8 cellular contexts compared by ENCODE assay signal in the genomic region with DNA sequence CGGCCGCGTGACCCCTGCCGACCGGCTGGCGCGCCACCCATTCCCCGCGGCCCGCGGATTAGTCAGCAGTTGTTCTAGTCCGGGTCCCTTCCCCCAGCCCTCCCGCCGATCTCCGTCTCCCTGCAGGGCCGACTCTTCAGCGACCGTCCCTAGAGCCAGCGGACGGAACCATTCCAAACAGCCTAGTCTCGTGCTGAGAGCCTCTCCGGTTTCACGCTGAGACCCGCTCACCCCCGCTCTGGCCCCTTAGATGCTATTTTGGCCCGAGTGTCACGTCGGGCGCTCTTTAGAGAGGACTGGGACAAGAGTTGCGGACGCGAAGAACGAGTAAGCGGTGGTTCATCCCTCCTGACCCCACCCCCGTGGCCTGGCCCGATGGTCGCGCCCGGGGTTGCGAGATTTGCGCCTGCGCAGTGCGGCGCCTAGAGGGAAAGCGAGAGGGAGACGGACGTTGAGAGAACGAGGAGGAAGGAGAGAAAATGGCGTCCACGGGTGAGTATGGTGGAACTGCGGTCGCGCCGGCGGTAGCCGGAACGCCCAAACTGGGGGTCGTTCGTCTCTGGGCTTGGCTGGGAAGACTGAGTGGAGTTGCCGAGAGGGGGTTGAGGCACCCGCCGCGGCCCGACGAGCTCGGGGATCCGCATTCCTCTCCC. TPM values are rescaled to one million over a fixed set of nuclear protein-coding genes. Genes with fewer than 3 reads are reported as not detected.
DNase-seq lines count a peak whose midpoint lies in the region; ATAC-seq, FAIRE-seq and TF ChIP-seq lines count a peak whose summit lies in the region.

Gene EWSR1, plus strand, starts transcription at position 411 of the 653 bp plus-strand sequence. Its CDS starts 69 bp downstream, at position 480.
Gene RHBDD3, minus strand, starts transcription at position 124 of the 653 bp plus-strand sequence. CDS start 2,355 bp downstream, outside the sequence.

- H3K9me3 ChIP-seq in adipocyte (ENCODE audit: control insufficient read depth, low read length): no peaks in the 10 kb centered on the region
- H3K9me3 ChIP-seq in trophoblast cell (ENCODE audit: insufficient read depth, low read depth, low read length): no peaks in the 10 kb centered on the region
- H3K9me3 ChIP-seq in tibial nerve: no peaks in the 10 kb centered on the region

- peak within 1 kb of the TSS; percentile 100 for H3K4ac ChIP-seq in trophoblast cell (ENCODE audit: low read depth, low read length)

- H3K23ac ChIP-seq in trophoblast cell (ENCODE audit: low read length): no peak within 1 kb of the TSS

- no CpG with 5 or more reads among the region's 67 CpGs for WGBS in trophoblast cell (ENCODE audit: extremely low coverage, insufficient coverage, insufficient read length)
- 0 to 1% methylated on average over 47 to 54 of the region's 67 CpGs for WGBS in tibial nerve, 2 donors

- H3K4me1 ChIP-seq in adipocyte (ENCODE audit: control insufficient read depth, insufficient read depth, low read length) (peaks cover 53% of the 10 kb centered on the region), trophoblast cell (ENCODE audit: control insufficient read depth in 1 of 2, insufficient read depth in 2 of 2, low read length in 2 of 2) (peaks cover 9 to 15% of the 10 kb centered on the region in 2 experiments), tibial nerve (peaks cover 0 to 57% (median 42%) of the 10 kb centered on the region in 4 donors)

- H4K8ac ChIP-seq in trophoblast cell (ENCODE audit: low read depth, low read length): peak within 1 kb of the TSS; percentile 99

- H3K79me2 ChIP-seq in trophoblast cell (ENCODE audit: control insufficient read depth, insufficient read depth, low read length, poor library complexity): peaks cover 37% of the 10 kb centered on the region

- peak; percentile 98 for FAIRE-seq in GM12891 (lab: Jason Lieb, UNC)

- H2BK12ac ChIP-seq in trophoblast cell (ENCODE audit: low read length): peak within 1 kb of the TSS; percentile 87

- peaks cover 39% of the 10 kb centered on the region for H3K36me3 ChIP-seq in adipocyte (ENCODE audit: control insufficient read depth, insufficient read depth, low read length, severe bottlenecking)
- H3K36me3 ChIP-seq in trophoblast cell (ENCODE audit: control insufficient read depth in 1 of 2, insufficient read depth in 2 of 2, low read length in 2 of 2): peaks cover 19 to 24% of the 10 kb centered on the region in 2 experiments
- H3K36me3 ChIP-seq in tibial nerve: peaks cover 0 to 38% (median 0%) of the 10 kb centered on the region in 3 donors

- peak; percentile 77 to 99 for TF ChIP-seq EP300 in tibial nerve (IDR thresholded peaks at IDR 0.05)

- peak within 1 kb of the TSS; percentile 100 for H2BK120ac ChIP-seq in trophoblast cell (ENCODE audit: insufficient read depth, low read length, poor library complexity)

- peak within 1 kb of the TSS; percentile 97 for H3K27ac ChIP-seq in trophoblast cell (ENCODE audit: low read depth, low read length)
- peak within 1 kb of the TSS; percentile 96 to 99 (median 99) for H3K27ac ChIP-seq in tibial nerve

- peak; percentile 83 for ATAC-seq in HG02840 (IDR thresholded peaks at IDR 0.05; ENCODE audit: low FRiP score, unreplicated experiment)

- DNase-seq in GM12891 (ENCODE audit: insufficient read length, low spot score) (peak; percentile 91), NCI-H1436 treated with DMSO at 0.1 percent for 48 hours (lab: John Stamatoyannopoulos, UW) (peak; percentile 77), T follicular helper cell (ENCODE audit: low read depth) (peak; percentile 91), adipocyte (ENCODE audit: low read depth) (peak; percentile 98), cardiac septum (ENCODE audit: low spot score) (peak; percentile 98), trophoblast cell (peak; percentile 91 to 97), tibial nerve (ENCODE audit: low spot score in 2 of 2) (peak; percentile 89 to 94)

- peak within 1 kb of the TSS; percentile 100 for H4K12ac ChIP-seq in trophoblast cell (ENCODE audit: low read depth, low read length)

- peak within 1 kb of the TSS; percentile 100 for H2BK5ac ChIP-seq in trophoblast cell (ENCODE audit: low read depth, low read length, poor library complexity)

- peak within 1 kb of the TSS; percentile 98 for H3K4me3 ChIP-seq in adipocyte (ENCODE audit: low read length)
- peak within 1 kb of the TSS; percentile 90 for H3K4me3 ChIP-seq in trophoblast cell (ENCODE audit: low read depth, low read length)
- peak within 1 kb of the TSS; percentile 86 to 100 (median 92) for H3K4me3 ChIP-seq in tibial nerve

- TF ChIP-seq CTCF in tibial nerve (IDR thresholded peaks at IDR 0.05): peak in 2 of 5 experiments; percentile 66 to 74

- peak within 1 kb of the TSS; percentile 98 for H2AK5ac ChIP-seq in trophoblast cell (ENCODE audit: low read length)

- peak; percentile 87 for TF ChIP-seq POLR2A in GM12891 (IDR thresholded peaks at IDR 0.05; ENCODE audit: low read depth, low read length)
- TF ChIP-seq POLR2A in tibial nerve (IDR thresholded peaks at IDR 0.05): peak; percentile 85 to 91

- no peaks in the 10 kb centered on the region for H3K27me3 ChIP-seq in adipocyte (replicated peaks; ENCODE audit: control insufficient read depth, insufficient read depth, low read length)
- H3K27me3 ChIP-seq in trophoblast cell (ENCODE audit: insufficient read depth, low read length): no peaks in the 10 kb centered on the region
- no peaks in the 10 kb centered on the region for H3K27me3 ChIP-seq in tibial nerve

- H3K18ac ChIP-seq in trophoblast cell (ENCODE audit: low read length): peak within 1 kb of the TSS; percentile 99

- intact Hi-C loops in cardiac septum (cut with DNase I): loop anchor here (2.0 kb wide), 1 partner anchor 39 kb away; the partner anchor contains the start of gene GAS2L1

- peak within 1 kb of the TSS; percentile 100 for H3K9ac ChIP-seq in adipocyte (ENCODE audit: low read length)
- peak within 1 kb of the TSS; percentile 100 for H3K9ac ChIP-seq in trophoblast cell (ENCODE audit: low read length)

- H3K4me2 ChIP-seq in trophoblast cell (ENCODE audit: low read length): peak within 1 kb of the TSS; percentile 97

- peaks cover 22% of the 10 kb centered on the region for H3K79me1 ChIP-seq in trophoblast cell (ENCODE audit: low read length)

- peak within 1 kb of the TSS; percentile 100 for H4K91ac ChIP-seq in trophoblast cell (ENCODE audit: low read depth, low read length)

- peak within 1 kb of the TSS; percentile 100 for H3K14ac ChIP-seq in trophoblast cell (ENCODE audit: low read length)

- peak within 1 kb of the TSS; percentile 98 for H2AFZ ChIP-seq in trophoblast cell (ENCODE audit: insufficient read depth, low read length, poor library complexity)

TF ChIP-seq in GM12891, 5 proteins besides CTCF, POLR2A, EP300 and RAD21:
- TF ChIP-seq POLR2AphosphoS5 (IDR thresholded peaks at IDR 0.05; ENCODE audit: low read depth, low read length) (peak; percentile 95), SPI1 (IDR thresholded peaks at IDR 0.05; ENCODE audit: low read depth, low read length) (no peak), TAF1 (IDR thresholded peaks at IDR 0.05; ENCODE audit: low read depth, low read length) (peak; percentile 97), POU2F2 (IDR thresholded peaks at IDR 0.05; ENCODE audit: low read depth, low read length) (peak; percentile 44), PAX5 (IDR thresholded peaks at IDR 0.05; ENCODE audit: insufficient read depth, low read length, severe bottlenecking) (no peak)

RNA-seq across cellular contexts. Expression of gene EWSR1, which starts in this region (rescaled TPM):
- polyA plus RNA-seq in GM12891 (2012; ENCODE audit: low read depth, missing spikeins): 173 TPM
- total RNA-seq in cardiac septum (138 TPM), tibial nerve (100 to 1,000 TPM; 174 to 211 (median 188) TPM)
- polyA plus RNA-seq in trophoblast cell (2013): 256 and 260 TPM in 2 replicates

RNA-seq across cellular contexts. Expression of gene RHBDD3, which starts in this region (rescaled TPM):
- 11.0 TPM for polyA plus RNA-seq in GM12891 (2012; ENCODE audit: low read depth, missing spikeins)
- total RNA-seq in cardiac septum (16.7 TPM), tibial nerve (10 to 100 TPM; 14.4 to 43.5 (median 32.6) TPM)
- polyA plus RNA-seq in trophoblast cell (2013): 25.9 and 28.0 TPM in 2 replicates

Comparison
In these comparisons a context has a peak if more than half of its experiments do, and no peak if none do; other contexts are left out.
1. Peak in every context shown above with its lines: DNase-seq, ATAC-seq, H3K4me3 ChIP-seq and H3K27ac ChIP-seq.